ENCODE assay signal across 20 cellular contexts in the genomic region with DNA sequence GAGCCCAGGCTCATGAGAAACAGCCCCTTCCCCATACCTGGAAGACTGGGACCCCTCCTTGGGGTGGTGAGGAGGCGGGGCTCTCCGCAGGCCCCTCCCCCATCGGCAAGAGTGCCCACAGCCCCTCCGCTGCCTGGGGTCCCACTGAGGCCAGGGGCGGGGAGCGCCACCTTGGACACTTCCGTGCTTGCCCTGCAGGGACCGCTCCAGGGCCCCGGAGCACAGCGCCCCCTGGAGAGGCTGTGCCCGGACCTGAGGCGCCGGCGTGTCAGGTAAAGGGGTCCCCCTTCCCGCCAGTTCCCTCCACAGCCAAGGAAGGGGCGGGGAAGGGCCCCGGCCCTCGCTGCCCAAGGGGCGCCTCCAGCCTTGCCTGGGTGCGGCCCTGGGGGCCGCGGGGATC. TPM values are rescaled to one million over a fixed set of nuclear protein-coding genes. Genes with fewer than 3 reads are reported as not detected.
A peak's percentile ranks its signal among the peaks of the same experiment; 100 is the strongest.
DNase-seq lines count a peak whose midpoint lies in the region; ATAC-seq and TF ChIP-seq lines count a peak whose summit lies in the region.
"Had no signal": no experiment of that assay in that cellular context is flagged by ENCODE, and none has a peak within 500 bp of the region (broad histone marks: within the 10 kb centered on the region; RNA-seq: fewer than 3 reads in every experiment).

No MANE protein-coding gene starts in this region.

- no peaks in the 10 kb centered on the region for H3K79me2 ChIP-seq in neural progenitor cell (ENCODE audit: low read depth)

- H3K36me3 Mint-ChIP-seq in HFFc6 (ENCODE audit: low read depth) (no peaks in the 10 kb centered on the region), neural progenitor cell (peaks cover 5% of the 10 kb centered on the region)
- H3K36me3 Mint-ChIP-seq: natural killer cell had no signal

- H2AFZ ChIP-seq in neural progenitor cell (replicated peaks): no peak overlapping the region

- H3K36me3 ChIP-seq in neural progenitor cell: no peaks in the 10 kb centered on the region
- H3K36me3 ChIP-seq: ascending aorta, esophagus muscularis mucosa, right atrium auricular region, tibial nerve had no signal

- H3K27me3 Mint-ChIP-seq in HFFc6 (ENCODE audit: insufficient read depth) (peaks cover 10% of the 10 kb centered on the region), neural progenitor cell (ENCODE audit: insufficient read depth, low read depth) (peaks cover 2% of the 10 kb centered on the region)

- no peaks in the 10 kb centered on the region for H3K9me3 Mint-ChIP-seq in HFFc6
- no peaks in the 10 kb centered on the region for H3K9me3 Mint-ChIP-seq in neural progenitor cell
- H3K9me3 Mint-ChIP-seq: natural killer cell had no signal

- H3K4me3 ChIP-seq in epithelial cell of esophagus (ENCODE audit: low read length) (no peak overlapping the region), neural progenitor cell (no peak overlapping the region)
- H3K4me3 ChIP-seq: ascending aorta, coronary artery, esophagus muscularis mucosa, right atrium auricular region, tibial nerve had no signal

- H3K4me1 ChIP-seq in neural progenitor cell: peaks cover 2% of the 10 kb centered on the region
- H3K4me1 ChIP-seq: ascending aorta, right atrium auricular region, tibial nerve had no signal

- no peak overlapping the region for H3K9ac ChIP-seq in neural progenitor cell

- ATAC-seq in GM18502 (IDR thresholded peaks at IDR 0.05; ENCODE audit: poor library complexity, unreplicated experiment) (no peak), GM19351 (IDR thresholded peaks at IDR 0.05; ENCODE audit: unreplicated experiment) (no peak)
- ATAC-seq: natural killer cell had no signal

- H3K4me2 ChIP-seq in neural progenitor cell: no peak overlapping the region

- H3K4me3 Mint-ChIP-seq in HFFc6 (no peak overlapping the region), neural progenitor cell (no peak overlapping the region)
- H3K4me3 Mint-ChIP-seq: natural killer cell had no signal

- peak; percentile 41 for DNase-seq in D341Med (ENCODE audit: low spot score)
- no peak for DNase-seq in HFFc6
- no peak for DNase-seq in epithelial cell of esophagus (ENCODE audit: low read depth)
- peak; percentile 38 for DNase-seq in neural progenitor cell (ENCODE audit: low spot score)
- no peak for DNase-seq in NOMO-1 treated with DMSO at 0.1 percent for 48 hours (lab: John Stamatoyannopoulos, UW; ENCODE audit: unreplicated experiment)
- no peak for DNase-seq in activated gamma-delta T cell (lab: John Stamatoyannopoulos, UW)
- DNase-seq: hippocampal formation; natural killer cell; NCI-H1930; NCI-H524 treated with DMSO at 0.1 percent for 48 hours; stimulated activated CD8-positive, alpha-beta memory T cell treated with anti-CD3 and anti-CD28 coated beads, Interleukin-4, amount 100 ng/mL, for 48 hours had no signal

- H3K27ac Mint-ChIP-seq in HFFc6 (no peak overlapping the region), neural progenitor cell (no peak overlapping the region)
- H3K27ac Mint-ChIP-seq: natural killer cell had no signal

- peaks cover 16% of the 10 kb centered on the region for H3F3A ChIP-seq in neural progenitor cell (ENCODE audit: low read depth)

- H3K27ac ChIP-seq in neural progenitor cell: no peak overlapping the region
- H3K27ac ChIP-seq: ascending aorta, coronary artery, esophagus muscularis mucosa, right atrium auricular region, tibial nerve had no signal

- TF ChIP-seq CTCF in HFFc6 (IDR thresholded peaks at IDR 0.05) (peak; percentile 52), epithelial cell of esophagus (IDR thresholded peaks at IDR 0.05; ENCODE audit: insufficient read depth, low read depth, low read length, missing control alignments) (peak; percentile 29), neural progenitor cell (IDR thresholded peaks at IDR 0.05) (peak; percentile 47)

- H4K20me1 ChIP-seq in neural progenitor cell (ENCODE audit: low read depth): no peaks in the 10 kb centered on the region

- no peaks in the 10 kb centered on the region for H3K27me3 ChIP-seq in neural progenitor cell
- H3K27me3 ChIP-seq: ascending aorta, right atrium auricular region, tibial nerve had no signal

- H3K9me3 ChIP-seq in neural progenitor cell (ENCODE audit: low read depth): no peaks in the 10 kb centered on the region
- H3K9me3 ChIP-seq: ascending aorta, esophagus muscularis mucosa, right atrium auricular region, tibial nerve had no signal

- H3K4me1 Mint-ChIP-seq in HFFc6 (ENCODE audit: low read depth) (no peaks in the 10 kb centered on the region), neural progenitor cell (no peaks in the 10 kb centered on the region)
- H3K4me1 Mint-ChIP-seq: natural killer cell had no signal

RNA-seq across cellular contexts. Expression of gene INAVA, which starts 21.5 kb away (rescaled TPM):
- total RNA-seq in HFFc6 (2021; fragmentation: NEBNext Ultra II Directional; extraction: Animal tissue kit (Norgen Biotek cat#: 25700)): not detected
- total RNA-seq in neural progenitor cell (ENCODE audit: low replicate concordance): 23.7 and 63.1 TPM in 2 replicates
- total RNA-seq: ascending aorta, right atrium auricular region, tibial nerve had no signal

RNA-seq across cellular contexts. Expression of gene GPR25, which starts 43.4 kb away (rescaled TPM):
- total RNA-seq in HFFc6 (2021; fragmentation: NEBNext Ultra II Directional; extraction: Animal tissue kit (Norgen Biotek cat#: 25700)): not detected
- not detected in 2 replicates for total RNA-seq in neural progenitor cell (ENCODE audit: low replicate concordance)
- total RNA-seq: ascending aorta, esophagus muscularis mucosa, LHCN-M2, lower leg skin, right atrium auricular region, tibial nerve had no signal

Comparison
In these comparisons a context has a peak if more than half of its experiments do, and no peak if none do; other contexts are left out.
1. DNase-seq: peak in D341Med (single experiment) and neural progenitor cell (single experiment); none in HFFc6 (single experiment), epithelial cell of esophagus (single experiment), NOMO-1 treated with DMSO at 0.1 percent for 48 hours (single experiment) and activated gamma-delta T cell (single experiment).
2. RNA of gene INAVA, which starts 21.5 kb away (total RNA-seq): 23.7 to 63.1 TPM in neural progenitor cell; not detected in HFFc6; every median in the first group is over 10 times any median in the second.
3. Peak in every context shown above with its lines, with median percentiles within 50 percentile points of each other: CTCF ChIP-seq.